Comparison of ENCODE assay signal across 21 cellular contexts in genomic region chr22:30569674-30570202, GRCh38. TPM values are rescaled to one million over a fixed set of nuclear protein-coding genes. Genes with fewer than 3 reads are reported as not detected.
DNase-seq lines count a peak whose midpoint lies in the region; ATAC-seq, FAIRE-seq and TF ChIP-seq lines count a peak whose summit lies in the region.
"Had no signal": no experiment of that assay in that cellular context is flagged by ENCODE, and none has a peak within 500 bp of the region (broad histone marks: within the 10 kb centered on the region; RNA-seq: fewer than 3 reads in every experiment).

No MANE protein-coding gene starts in this region.

- no peak for TF ChIP-seq RAD21 in K562 (CRISPR knock-in tag; conservative IDR thresholded peaks at IDR 0.05 in 1 of 2, IDR thresholded peaks at IDR 0.05 in 1 of 2)

- H3K36me3 ChIP-seq in K562 (ENCODE audit: control insufficient read depth, insufficient read depth, low read length) (no peaks in the 10 kb centered on the region), osteoblast (ENCODE audit: insufficient read depth, low read length) (no peaks in the 10 kb centered on the region)

- in situ Hi-C loops in K562 (cut with MboI): no loop called here

- H3K4me1 ChIP-seq in K562 (replicated peaks in 1 of 2; ENCODE audit: control insufficient read depth in 2 of 2, insufficient read depth in 2 of 2, low read length in 2 of 2) (peaks cover 0 to 8% of the 10 kb centered on the region in 2 experiments; a peak in 2 of 5 replicates), osteoblast (ENCODE audit: insufficient read depth, low read length) (peaks cover 1% of the 10 kb centered on the region)
- H3K4me1 ChIP-seq: BLaER1 had no signal

- peaks cover 0 to 17% of the 10 kb centered on the region in 2 experiments; a peak in 3 of 5 replicates for H3K27me3 ChIP-seq in K562 (ENCODE audit: control insufficient read depth in 2 of 2, insufficient read depth in 2 of 2, low read length in 2 of 2)
- H3K27me3 ChIP-seq in osteoblast (ENCODE audit: insufficient read depth, low read length): peaks cover 20% of the 10 kb centered on the region

- H3K4me3 Mint-ChIP-seq in T-helper 17 cell: no peak overlapping the region
- H3K4me3 Mint-ChIP-seq: CD8-positive, alpha-beta T cell had no signal

- H3K79me2 ChIP-seq in K562 (ENCODE audit: control insufficient read depth, insufficient read depth, low read length) (no peaks in the 10 kb centered on the region), osteoblast (ENCODE audit: insufficient read depth, low read length) (no peaks in the 10 kb centered on the region)

- no peaks in the 10 kb centered on the region for H3K4me1 Mint-ChIP-seq in T-helper 17 cell

- no peak overlapping the region for H3K4me2 ChIP-seq in K562 (ENCODE audit: insufficient read depth, low read length)
- no peak overlapping the region for H3K4me2 ChIP-seq in osteoblast (ENCODE audit: insufficient read depth, low read length)
- H3K4me2 ChIP-seq: BLaER1 had no signal

- H3K36me3 Mint-ChIP-seq in T-helper 17 cell (ENCODE audit: low read depth): peaks cover 3% of the 10 kb centered on the region
- H3K36me3 Mint-ChIP-seq: CD8-positive, alpha-beta T cell had no signal

- H3K27me3 Mint-ChIP-seq in T-helper 17 cell: peaks cover 14% of the 10 kb centered on the region

- H3K4me3 ChIP-seq in K562 (no peak overlapping the region), osteoblast (ENCODE audit: insufficient read depth, low read length) (no peak overlapping the region)
- H3K4me3 ChIP-seq: BLaER1 had no signal

- DNase-seq in T-helper 17 cell (no peak), K562 (ENCODE audit: extremely low read depth in 1 of 4, low spot score in 3 of 4) (no peak), osteoblast (ENCODE audit: insufficient read length, low spot score, missing footprints) (peak; percentile 9), SW480 (ENCODE audit: low spot score) (no peak), GM03348 (ENCODE audit: low spot score) (no peak)
- DNase-seq: Caco-2; CD4-positive, CD25-positive, alpha-beta regulatory T cell; CD8-positive, alpha-beta T cell; DMS153; DND-41; GOT3; HCEC 1CT had no signal

- H3K27ac ChIP-seq in K562 (ENCODE audit: extremely low read depth, low read depth, low read length) (no peak overlapping the region), osteoblast (ENCODE audit: low read depth, low read length) (no peak overlapping the region)
- H3K27ac ChIP-seq: BLaER1, C4-2B had no signal

- BruUV-seq in K562 (replicated peaks; lab: Mats Ljungman, UMichigan): no TSS peak

- no peaks in the 10 kb centered on the region; the same call in none of the 2 replicates for H4K20me1 ChIP-seq in K562 (replicated peaks; ENCODE audit: control insufficient read depth, insufficient read depth, low read length)
- peaks cover 6% of the 10 kb centered on the region for H4K20me1 ChIP-seq in osteoblast (ENCODE audit: insufficient read depth, low read length)

- TF ChIP-seq CTCF in K562 (IDR thresholded peaks at IDR 0.05 in 2 of 3, conservative IDR thresholded peaks at IDR 0.05 in 1 of 3; ENCODE audit: insufficient read depth in 2 of 3, low read depth in 1 of 3, low read length in 3 of 3) (no peak), osteoblast (IDR thresholded peaks at IDR 0.05; ENCODE audit: extremely low read depth, low read depth, low read length) (no peak)

- H3K9ac ChIP-seq in K562 (ENCODE audit: insufficient read depth in 1 of 2, low read depth in 2 of 2, low read length in 2 of 2): no peak overlapping the region
- H3K9ac ChIP-seq: BLaER1 had no signal

- TF ChIP-seq POLR2A in K562 (conservative IDR thresholded peaks at IDR 0.05): no peak

- ATAC-seq in T-helper 17 cell (no peak), K562 (no peak), GM18861 (IDR thresholded peaks at IDR 0.05; ENCODE audit: unreplicated experiment) (no peak)
- ATAC-seq: CD8-positive, alpha-beta T cell had no signal

- H3K27ac Mint-ChIP-seq in T-helper 17 cell: peak overlapping the region; percentile 69
- H3K27ac Mint-ChIP-seq: CD8-positive, alpha-beta T cell had no signal

- CTCF ChIA-PET in K562 (lab: Yijun Ruan, JAX; ENCODE audit: low intra/inter-chr PET ratio): no interaction called here

- POLR2A ChIA-PET in K562 (lab: Yijun Ruan, JAX): interaction anchor here (0.8 to 1.4 kb wide), 2 partner anchors 10 to 14 kb away, joined by 4 to 7 read pairs; no protein-coding TSS in a partner anchor

- H2AFZ ChIP-seq in K562 (ENCODE audit: low read depth, low read length) (no peak overlapping the region), osteoblast (ENCODE audit: low read length) (no peak overlapping the region)

- H3K9me3 ChIP-seq in T-helper 17 cell (ENCODE audit: control insufficient read depth, low read length, poor library complexity, severe bottlenecking): no peaks in the 10 kb centered on the region
- H3K9me3 ChIP-seq in K562 (replicated peaks; ENCODE audit: control insufficient read depth, insufficient read depth, low read depth, low read length): no peaks in the 10 kb centered on the region
- H3K9me3 ChIP-seq in osteoblast (ENCODE audit: low read depth, low read length): no peaks in the 10 kb centered on the region
- H3K9me3 ChIP-seq: BLaER1, Caco-2 had no signal

- WGBS in K562 (ENCODE audit: insufficient coverage, low coverage, missing lambda C conversion rate): 19% methylated on average over 9 of the region's 10 CpGs

- no peaks in the 10 kb centered on the region for H3K9me1 ChIP-seq in K562 (ENCODE audit: control insufficient read depth, insufficient read depth, low read length)

- intact Hi-C loops in K562 (cut with micrococcal nuclease): no loop called here

- TF ChIP-seq EP300 in K562 (IDR thresholded peaks at IDR 0.05; ENCODE audit: low read length): no peak

- no peak for FAIRE-seq in K562 (lab: Jason Lieb, UNC)
- FAIRE-seq: G401.6, GM12891, GM18507, H54 had no signal

RNA-seq across cellular contexts. Expression of gene GAL3ST1, which starts 4.7 kb away (rescaled TPM):
- total RNA-seq in T-helper 17 cell (not detected), K562 (2014; rRNA removed) (0.45 and 1.3 TPM in 2 replicates), K562 (2014; rRNA removed; fragmentation: Illumina TruSeq; extraction: Trizol) (0.15 TPM in 1 of 2 replicates, not detected in the other), K562 (2015; rRNA removed; fragmentation: Illumina TruSeq; extraction: Trizol) (0.38 and 0.43 TPM in 2 replicates), K562 (2021) (1.5 and 1.6 TPM in 2 replicates), osteoblast (not detected in 2 replicates)
- 1.4 TPM in 1 of 2 replicates, not detected in the other for total RNA-seq in K562 (2011; cell fraction: chromatin; rRNA removed; ENCODE audit: low replicate concordance)
- 3.0 and 3.9 TPM in 2 replicates for total RNA-seq in K562 (2011; cell fraction: nucleolus; rRNA removed)
- total RNA-seq in K562 (2011; cell fraction: nucleoplasm; rRNA removed): 1.5 and 1.6 TPM in 2 replicates
- polyA plus RNA-seq in K562 (2011; rRNA removed) (0.10 and 0.79 TPM in 2 replicates), K562 (2014; fragmentation: Illumina TruSeq; extraction: Trizol) (0.22 and 0.72 TPM in 2 replicates), K562 (2014; fragmentation: Nextera tagmentation; extraction: Ambion mirVana) (under 1 TPM in 1 of 2 experiments, not detected in 1; 0.03 TPM), K562 (2014; rRNA removed) (0.80 and 1.9 TPM in 2 replicates)
- 1.1 and 1.7 TPM in 2 replicates for polyA plus RNA-seq in K562 (2011; cell fraction: cytosol; rRNA removed)
- polyA plus RNA-seq in K562 (2011; cell fraction: nucleus; rRNA removed): 0.40 and 0.63 TPM in 2 replicates
- polyA plus RNA-seq in K562 (2012): 0.83 and 2.2 TPM in 2 replicates
- 0.25 TPM in 1 of 2 replicates, not detected in the other for polyA minus RNA-seq in K562 (2011; rRNA and poly(A)+ RNA removed)
- polyA minus RNA-seq in K562 (2011; cell fraction: cytosol; rRNA and poly(A)+ RNA removed): 1.1 TPM in 1 of 2 replicates, not detected in the other
- polyA minus RNA-seq in K562 (2011; cell fraction: nucleus; rRNA and poly(A)+ RNA removed): 0.13 and 0.33 TPM in 2 replicates
- total RNA-seq: A172; CD8-positive, alpha-beta T cell had no signal

RNA-seq across cellular contexts. Expression of gene PES1, which starts 22.0 kb away (rescaled TPM):
- total RNA-seq in T-helper 17 cell (10 to 100 TPM; 35.9 to 37.8 TPM), K562 (2014; rRNA removed) (154 and 158 TPM in 2 replicates), K562 (2014; rRNA removed; fragmentation: Illumina TruSeq; extraction: Trizol) (83.0 and 89.9 TPM in 2 replicates), K562 (2015; rRNA removed; fragmentation: Illumina TruSeq; extraction: Trizol) (117 and 126 TPM in 2 replicates), K562 (2021) (136 and 151 TPM in 2 replicates), osteoblast (61.6 and 64.8 TPM in 2 replicates)
- total RNA-seq in K562 (2011; cell fraction: chromatin; rRNA removed; ENCODE audit: low replicate concordance): 71.4 and 154 TPM in 2 replicates
- total RNA-seq in K562 (2011; cell fraction: nucleolus; rRNA removed): 93.2 and 100 TPM in 2 replicates
- 58.0 and 70.3 TPM in 2 replicates for total RNA-seq in K562 (2011; cell fraction: nucleoplasm; rRNA removed)
- polyA plus RNA-seq in K562 (2011; rRNA removed) (85.2 and 95.3 TPM in 2 replicates), K562 (2014; fragmentation: Illumina TruSeq; extraction: Trizol) (117 and 127 TPM in 2 replicates), K562 (2014; fragmentation: Nextera tagmentation; extraction: Ambion mirVana) (1 to 10 TPM; 6.5 to 8.2 TPM), K562 (2014; rRNA removed) (83.8 and 94.3 TPM in 2 replicates)
- polyA plus RNA-seq in K562 (2011; cell fraction: cytosol; rRNA removed): 105 and 226 TPM in 2 replicates
- polyA plus RNA-seq in K562 (2011; cell fraction: nucleus; rRNA removed): 99.8 and 134 TPM in 2 replicates
- 61.0 and 83.5 TPM in 2 replicates for polyA plus RNA-seq in K562 (2012)
- polyA minus RNA-seq in K562 (2011; rRNA and poly(A)+ RNA removed): 104 and 142 TPM in 2 replicates
- 65.7 and 82.8 TPM in 2 replicates for polyA minus RNA-seq in K562 (2011; cell fraction: cytosol; rRNA and poly(A)+ RNA removed)
- polyA minus RNA-seq in K562 (2011; cell fraction: nucleus; rRNA and poly(A)+ RNA removed): 48.7 and 75.2 TPM in 2 replicates

RNA-seq across cellular contexts. Expression of gene SEC14L6, which starts 23.2 kb away (rescaled TPM):
- not detected for total RNA-seq in T-helper 17 cell
- 5.1 and 11.8 TPM in 2 replicates for total RNA-seq in K562 (2011; cell fraction: chromatin; rRNA removed; ENCODE audit: low replicate concordance)
- 5.3 and 5.5 TPM in 2 replicates for total RNA-seq in K562 (2011; cell fraction: nucleolus; rRNA removed)
- total RNA-seq in K562 (2011; cell fraction: nucleoplasm; rRNA removed): 4.3 and 6.0 TPM in 2 replicates
- 1.5 and 1.8 TPM in 2 replicates for total RNA-seq in K562 (2014; rRNA removed)
- total RNA-seq in K562 (2014; rRNA removed; fragmentation: Illumina TruSeq; extraction: Trizol): 1.9 and 2.0 TPM in 2 replicates
- total RNA-seq in K562 (2015; rRNA removed; fragmentation: Illumina TruSeq; extraction: Trizol): 1.6 and 2.2 TPM in 2 replicates
- 1.6 and 2.6 TPM in 2 replicates for total RNA-seq in K562 (2021)
- polyA plus RNA-seq in K562 (2011; rRNA removed): 5.0 and 6.1 TPM in 2 replicates
- polyA plus RNA-seq in K562 (2011; cell fraction: cytosol; rRNA removed): 5.1 and 8.0 TPM in 2 replicates
- 6.2 and 8.4 TPM in 2 replicates for polyA plus RNA-seq in K562 (2011; cell fraction: nucleus; rRNA removed)
- 2.1 and 2.8 TPM in 2 replicates for polyA plus RNA-seq in K562 (2012)
- polyA plus RNA-seq in K562 (2014; fragmentation: Illumina TruSeq; extraction: Trizol): 4.0 and 4.1 TPM in 2 replicates
- polyA plus RNA-seq in K562 (2014; fragmentation: Nextera tagmentation; extraction: Ambion mirVana): under 1 TPM; 0.29 to 0.39 TPM
- 1.7 and 2.3 TPM in 2 replicates for polyA plus RNA-seq in K562 (2014; rRNA removed)
- 0.99 and 5.1 TPM in 2 replicates for polyA minus RNA-seq in K562 (2011; rRNA and poly(A)+ RNA removed)
- polyA minus RNA-seq in K562 (2011; cell fraction: cytosol; rRNA and poly(A)+ RNA removed): 1.4 and 3.9 TPM in 2 replicates
- 1.4 and 2.3 TPM in 2 replicates for polyA minus RNA-seq in K562 (2011; cell fraction: nucleus; rRNA and poly(A)+ RNA removed)
- total RNA-seq in osteoblast: not detected in 2 replicates
- total RNA-seq: A172; A673; CD4-positive, CD25-positive, alpha-beta regulatory T cell; CD8-positive, alpha-beta T cell had no signal

RNA-seq across cellular contexts. Expression of gene TCN2, which starts 37.2 kb away (rescaled TPM):
- total RNA-seq in T-helper 17 cell (under 1 TPM; 0.55 to 0.65 TPM), K562 (2014; rRNA removed) (1.4 and 1.6 TPM in 2 replicates), K562 (2014; rRNA removed; fragmentation: Illumina TruSeq; extraction: Trizol) (1.3 and 1.4 TPM in 2 replicates), K562 (2015; rRNA removed; fragmentation: Illumina TruSeq; extraction: Trizol) (1.9 and 2.1 TPM in 2 replicates), K562 (2021) (1.4 and 2.0 TPM in 2 replicates), osteoblast (13.6 and 18.8 TPM in 2 replicates)
- total RNA-seq in K562 (2011; cell fraction: chromatin; rRNA removed; ENCODE audit: low replicate concordance): 4.2 and 11.1 TPM in 2 replicates
- 6.1 and 8.5 TPM in 2 replicates for total RNA-seq in K562 (2011; cell fraction: nucleolus; rRNA removed)
- 4.6 and 5.1 TPM in 2 replicates for total RNA-seq in K562 (2011; cell fraction: nucleoplasm; rRNA removed)
- polyA plus RNA-seq in K562 (2011; rRNA removed) (1.2 and 1.7 TPM in 2 replicates), K562 (2014; fragmentation: Illumina TruSeq; extraction: Trizol) (2.5 and 2.7 TPM in 2 replicates), K562 (2014; fragmentation: Nextera tagmentation; extraction: Ambion mirVana) (1 to 10 TPM; 4.8 to 5.4 TPM), K562 (2014; rRNA removed) (0.88 and 1.5 TPM in 2 replicates)
- polyA plus RNA-seq in K562 (2011; cell fraction: cytosol; rRNA removed): 1.7 and 4.4 TPM in 2 replicates
- 1.0 and 1.9 TPM in 2 replicates for polyA plus RNA-seq in K562 (2011; cell fraction: nucleus; rRNA removed)
- 3.4 and 5.8 TPM in 2 replicates for polyA plus RNA-seq in K562 (2012)
- 0.63 and 1.9 TPM in 2 replicates for polyA minus RNA-seq in K562 (2011; rRNA and poly(A)+ RNA removed)
- polyA minus RNA-seq in K562 (2011; cell fraction: cytosol; rRNA and poly(A)+ RNA removed): 2.4 TPM in 1 of 2 replicates, not detected in the other
- polyA minus RNA-seq in K562 (2011; cell fraction: nucleus; rRNA and poly(A)+ RNA removed): 0.78 and 1.8 TPM in 2 replicates
